Comparison of ENCODE assay signal across 8 cellular contexts in the genomic region with DNA sequence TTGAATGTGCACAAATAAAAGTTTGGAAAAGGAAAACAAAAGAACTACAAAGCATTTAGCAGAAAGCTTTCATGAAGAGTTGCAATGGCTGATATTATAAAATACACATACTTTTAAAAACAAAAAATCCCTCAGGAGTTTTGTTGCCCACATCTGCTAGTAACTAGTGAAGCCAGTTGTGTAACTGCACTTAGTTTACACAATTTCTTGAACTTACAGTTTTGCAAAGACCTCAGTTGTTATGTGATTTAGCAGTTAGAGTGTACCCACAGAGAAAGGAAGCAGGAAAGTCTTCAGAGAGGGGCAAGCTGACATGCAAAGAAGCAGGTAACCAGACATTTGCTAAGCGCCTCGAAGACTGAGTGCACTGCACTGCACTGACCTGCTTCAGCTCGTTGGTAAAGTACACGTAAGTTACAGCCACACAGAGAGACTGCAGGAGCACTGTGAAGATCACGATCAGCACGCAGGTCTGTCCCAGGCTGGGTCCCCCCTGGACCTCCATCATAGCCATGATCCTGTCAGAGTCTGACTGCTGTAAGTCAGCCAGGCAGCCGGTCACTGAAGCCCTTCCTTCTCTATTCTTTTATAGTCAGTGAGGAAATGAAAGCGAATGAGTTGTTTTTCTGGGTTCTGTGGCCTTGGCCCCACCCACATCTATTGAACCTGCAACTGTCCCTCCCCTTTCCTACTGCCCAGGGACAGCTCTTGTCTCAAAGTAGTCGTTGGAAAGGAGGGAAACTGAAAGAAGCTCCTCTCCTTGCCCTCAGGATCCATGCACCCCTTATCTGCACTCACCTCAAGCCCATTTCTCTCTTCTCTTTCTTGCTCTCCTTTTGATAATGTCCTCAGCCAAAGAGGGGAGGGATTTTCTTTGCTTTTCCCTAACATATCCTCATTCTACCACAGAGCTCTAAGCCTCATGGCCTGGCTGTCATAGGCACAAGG. TPM values are rescaled to one million over a fixed set of nuclear protein-coding genes. Genes with fewer than 3 reads are reported as not detected.
A peak's percentile ranks its signal among the peaks of the same experiment; 100 is the strongest.
DNase-seq lines count a peak whose midpoint lies in the region; ATAC-seq and TF ChIP-seq lines count a peak whose summit lies in the region.

A gene (minus strand): TSS at position 560 of the 948 bp plus-strand sequence. CDS start 46 bp downstream, at position 514.

- H3K27me3 ChIP-seq in CD4-positive, CD25-positive, alpha-beta regulatory T cell (ENCODE audit: control insufficient read depth, insufficient read depth, low read length): no peaks in the 10 kb centered on the region
- H3K27me3 ChIP-seq in SU-DHL-6 (ENCODE audit: low read length): no peaks in the 10 kb centered on the region

- peak within 1 kb of the TSS; percentile 81 for H3K27ac ChIP-seq in CD4-positive, CD25-positive, alpha-beta regulatory T cell (ENCODE audit: insufficient read depth, low read length, poor library complexity, severe bottlenecking)
- H3K27ac ChIP-seq in SU-DHL-6 (ENCODE audit: low read depth, low read length): no peak within 1 kb of the TSS

- H3K9me2 ChIP-seq in SU-DHL-6 (replicated peaks; ENCODE audit: insufficient read depth, low read length): no peaks in the 10 kb centered on the region

- TF ChIP-seq CTCF in SU-DHL-6 (IDR thresholded peaks at IDR 0.05; ENCODE audit: insufficient read depth, low read length, poor library complexity, severe bottlenecking): no peak

- H3K4me3 Mint-ChIP-seq in CD4-positive, CD25-positive, alpha-beta regulatory T cell: peak within 1 kb of the TSS; percentile 93 to 98 (median 96)
- peak within 1 kb of the TSS; percentile 99 for H3K4me3 Mint-ChIP-seq in activated naive CD8-positive, alpha-beta T cell treated with anti-CD3 and anti-CD28 coated beads, Interleukin-2, amount 10 ng/mL, durations not matched to agents 7 days and 5 days

- no peaks in the 10 kb centered on the region for H3K9me3 ChIP-seq in CD4-positive, CD25-positive, alpha-beta regulatory T cell (ENCODE audit: control insufficient read depth in 2 of 2, low read length in 2 of 2)
- H3K9me3 ChIP-seq in SU-DHL-6 (ENCODE audit: insufficient read depth, low read length): no peaks in the 10 kb centered on the region

- H3K36me3 Mint-ChIP-seq in CD4-positive, CD25-positive, alpha-beta regulatory T cell: peaks cover 4% of the 10 kb centered on the region
- H3K36me3 Mint-ChIP-seq in activated naive CD8-positive, alpha-beta T cell treated with anti-CD3 and anti-CD28 coated beads, Interleukin-2, amount 10 ng/mL, durations not matched to agents 7 days and 5 days: peaks cover 46% of the 10 kb centered on the region

- no peaks in the 10 kb centered on the region for H3K9me3 Mint-ChIP-seq in CD4-positive, CD25-positive, alpha-beta regulatory T cell
- no peaks in the 10 kb centered on the region for H3K9me3 Mint-ChIP-seq in activated naive CD8-positive, alpha-beta T cell treated with anti-CD3 and anti-CD28 coated beads, Interleukin-2, amount 10 ng/mL, durations not matched to agents 7 days and 5 days

- no peaks in the 10 kb centered on the region for H3K27me3 Mint-ChIP-seq in CD4-positive, CD25-positive, alpha-beta regulatory T cell
- no peaks in the 10 kb centered on the region for H3K27me3 Mint-ChIP-seq in activated naive CD8-positive, alpha-beta T cell treated with anti-CD3 and anti-CD28 coated beads, Interleukin-2, amount 10 ng/mL, durations not matched to agents 7 days and 5 days

- ATAC-seq in CD4-positive, CD25-positive, alpha-beta regulatory T cell (ENCODE audit: low read depth in 2 of 2): peak; percentile 85
- peak; percentile 94 for ATAC-seq in GM19455 (IDR thresholded peaks at IDR 0.05; ENCODE audit: unreplicated experiment)
- ATAC-seq in HG03521 (IDR thresholded peaks at IDR 0.05; ENCODE audit: unreplicated experiment): peak; percentile 82
- peak; percentile 80 for ATAC-seq in activated naive CD8-positive, alpha-beta T cell treated with anti-CD3 and anti-CD28 coated beads, Interleukin-2, amount 10 ng/mL, durations not matched to agents 7 days and 5 days (ENCODE audit: low read depth)

- H3K27ac Mint-ChIP-seq in CD4-positive, CD25-positive, alpha-beta regulatory T cell: peak within 1 kb of the TSS; percentile 94 to 98 (median 97)
- peak within 1 kb of the TSS; percentile 94 for H3K27ac Mint-ChIP-seq in activated naive CD8-positive, alpha-beta T cell treated with anti-CD3 and anti-CD28 coated beads, Interleukin-2, amount 10 ng/mL, durations not matched to agents 7 days and 5 days

- peaks cover 39% of the 10 kb centered on the region for H3K4me1 ChIP-seq in CD4-positive, CD25-positive, alpha-beta regulatory T cell (ENCODE audit: control insufficient read depth, insufficient read depth, low read length, poor library complexity, severe bottlenecking)

- H3K36me3 ChIP-seq in CD4-positive, CD25-positive, alpha-beta regulatory T cell (ENCODE audit: control insufficient read depth, insufficient read depth, low read length): peaks cover 2% of the 10 kb centered on the region
- no peaks in the 10 kb centered on the region for H3K36me3 ChIP-seq in SU-DHL-6 (ENCODE audit: low read length)

- DNase-seq in CD4-positive, CD25-positive, alpha-beta regulatory T cell: peak; percentile 28 to 93 (median 61)
- DNase-seq in activated naive CD8-positive, alpha-beta T cell treated with anti-CD3 and anti-CD28 coated beads, Interleukin-2, amount 10 ng/mL, durations not matched to agents 7 days and 5 days: peak; percentile 78
- DNase-seq in iPS DF 4.7 (ENCODE audit: extremely low read depth, low spot score): peak; percentile 38
- peak; percentile 72 for DNase-seq in stimulated activated CD4-positive, alpha-beta T cell treated with anti-CD3 and anti-CD28 coated beads, Interleukin-15, amount 100 ng/mL, for 24 hours
- DNase-seq in NCI-H1105 (lab: John Stamatoyannopoulos, UW): no peak

- peak within 1 kb of the TSS; percentile 38; the same call in 1 of the 2 replicates for H3K9ac ChIP-seq in SU-DHL-6 (ENCODE audit: low read length)

- no peaks in the 10 kb centered on the region for H3F3A ChIP-seq in SU-DHL-6 (ENCODE audit: insufficient read depth)

- POLR2A ChIA-PET in activated naive CD8-positive, alpha-beta T cell treated with anti-CD3 and anti-CD28 coated beads, Interleukin-2, amount 10 ng/mL, durations not matched to agents 7 days and 5 days (lab: Charles Lee): interaction anchor here (0.7 to 10.3 kb wide), 18 partner anchors 8 to 228 kb away, joined by 3 to 214 read pairs (median 6); no protein-coding TSS in a partner anchor

- H2AFZ ChIP-seq in SU-DHL-6 (ENCODE audit: low read depth, low read length, severe bottlenecking): peak within 1 kb of the TSS; percentile 73

- peak within 1 kb of the TSS; percentile 56 for H3K4me2 ChIP-seq in SU-DHL-6 (ENCODE audit: low read depth, low read length, poor library complexity, severe bottlenecking)

- no peaks in the 10 kb centered on the region for H3K79me2 ChIP-seq in SU-DHL-6 (ENCODE audit: insufficient read depth, low read length)

- H4K20me1 ChIP-seq in SU-DHL-6 (ENCODE audit: low read depth, low read length): no peaks in the 10 kb centered on the region

- H3K4me3 ChIP-seq in CD4-positive, CD25-positive, alpha-beta regulatory T cell (ENCODE audit: low read depth, low read length): peak within 1 kb of the TSS; percentile 100
- peak within 1 kb of the TSS; percentile 47 for H3K4me3 ChIP-seq in SU-DHL-6 (ENCODE audit: insufficient read depth, low read length, poor library complexity, severe bottlenecking)

- peaks cover 19 to 56% (median 35%) of the 10 kb centered on the region in 4 donors for H3K4me1 Mint-ChIP-seq in CD4-positive, CD25-positive, alpha-beta regulatory T cell
- peaks cover 35% of the 10 kb centered on the region for H3K4me1 Mint-ChIP-seq in activated naive CD8-positive, alpha-beta T cell treated with anti-CD3 and anti-CD28 coated beads, Interleukin-2, amount 10 ng/mL, durations not matched to agents 7 days and 5 days

RNA-seq across cellular contexts. Expression of the gene that starts here (rescaled TPM):
- total RNA-seq in CD4-positive, CD25-positive, alpha-beta regulatory T cell: 29.1 TPM
- polyA plus RNA-seq in CD4-positive, CD25-positive, alpha-beta regulatory T cell: 10 to 100 TPM; 57.0 to 93.4 (median 60.7) TPM
- 100 to 1,000 TPM; 151 to 159 TPM for total RNA-seq in activated naive CD8-positive, alpha-beta T cell treated with anti-CD3 and anti-CD28 coated beads, Interleukin-2, amount 10 ng/mL, durations not matched to agents 7 days and 5 days
